Comparison of ENCODE assay signal across 8 cellular contexts in the genomic region with DNA sequence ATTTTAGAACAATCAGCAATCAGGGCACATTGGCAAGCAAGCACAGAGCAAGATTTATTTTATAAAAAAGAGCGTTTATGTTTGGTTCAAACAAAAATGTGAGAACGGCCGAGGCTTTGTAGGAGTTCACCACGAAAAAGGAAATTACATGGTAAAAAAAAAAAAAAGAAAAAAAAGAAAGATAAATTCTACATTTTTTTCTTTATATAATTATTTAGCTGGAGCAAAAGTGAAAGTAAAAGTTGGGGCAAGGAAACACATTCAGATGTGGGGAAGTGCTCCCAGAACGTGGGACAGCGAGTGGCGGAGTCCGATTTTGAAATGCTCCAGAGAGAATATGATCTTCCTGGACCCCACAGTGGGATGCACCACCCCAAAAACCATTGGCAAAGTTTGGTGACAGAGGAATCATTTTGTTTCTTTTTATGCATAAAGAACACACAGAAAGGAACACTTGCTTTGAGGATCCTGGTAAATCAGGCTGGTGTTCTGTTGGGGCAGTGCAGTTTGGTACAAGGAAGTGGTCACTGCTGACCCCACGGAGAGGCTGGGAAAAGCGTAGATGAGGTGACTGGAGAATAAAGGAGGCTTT. TPM values are rescaled to one million over a fixed set of nuclear protein-coding genes. Genes with fewer than 3 reads are reported as not detected.
DNase-seq lines count a peak whose midpoint lies in the region; ATAC-seq, FAIRE-seq and TF ChIP-seq lines count a peak whose summit lies in the region.

No MANE protein-coding gene starts in this region.

- H3K4me1 Mint-ChIP-seq in natural killer cell treated with Interleukin-12 subunit alpha and Interleukin-12 subunit beta and Interleukin-15 and Interleukin-18, amount 100 ng/mL, for 72 hours (ENCODE audit: low read depth in 2 of 2), result peaks cover 21 to 32% of the 10 kb centered on the region in 2 donors

- no peak for TF ChIP-seq EP300 in H1 (IDR thresholded peaks at IDR 0.05; ENCODE audit: borderline replicate concordance in 1 of 2, low read depth in 2 of 2, low read length in 2 of 2)

- H3K36me3 Mint-ChIP-seq in natural killer cell treated with Interleukin-12 subunit alpha and Interleukin-12 subunit beta and Interleukin-15 and Interleukin-18, amount 100 ng/mL, for 72 hours, result no peaks in the 10 kb centered on the region

- peak overlapping the region; percentile 92 to 96 for H3K27ac Mint-ChIP-seq in natural killer cell treated with Interleukin-12 subunit alpha and Interleukin-12 subunit beta and Interleukin-15 and Interleukin-18, amount 100 ng/mL, for 72 hours

- POLR2A ChIA-PET in PC-3 (lab: Charles Lee; ENCODE audit: unreplicated experiment), result interaction anchor here (0.6 to 0.7 kb wide), 5 partner anchors 16 to 142 kb away, joined by 3 to 15 read pairs (median 10); no protein-coding TSS in a partner anchor
- POLR2A ChIA-PET in H1 (lab: Charles Lee; ENCODE audit: partially characterized antibody), result interaction anchor here (0.7 to 4.0 kb wide), 9 partner anchors 11 to 168 kb away, joined by 3 to 16 read pairs (median 4); a partner anchor contains a TSS

- H3K9me2 ChIP-seq in PC-3 (replicated peaks; ENCODE audit: low read length), result no peaks in the 10 kb centered on the region

- TF ChIP-seq CTCF in PC-3 (conservative IDR thresholded peaks at IDR 0.05; ENCODE audit: low read depth, low read length) (no peak), H1 (IDR thresholded peaks at IDR 0.05; ENCODE audit: control extremely low read depth in 1 of 3, insufficient read depth in 1 of 3, low read depth in 1 of 3, low read length in 3 of 3) (no peak)

- CTCF ChIA-PET in PC-3 (lab: Charles Lee), result interaction anchor here (0.6 kb wide), 1 partner anchor 16 kb away, joined by 5 read pairs; no protein-coding TSS in a partner anchor
- CTCF ChIA-PET in H1 (lab: Charles Lee; ENCODE audit: partially characterized antibody), result interaction anchor here (0.6 to 1.2 kb wide), 3 partner anchors 141 to 435 kb away, joined by 3 read pairs; no protein-coding TSS in a partner anchor

- H3K9me3 ChIP-seq in PC-3 (ENCODE audit: low read length), result no peaks in the 10 kb centered on the region
- H3K9me3 ChIP-seq in H1 (ENCODE audit: insufficient read depth in 2 of 2, low read depth in 1 of 2, low read length in 1 of 2), result no peaks in the 10 kb centered on the region

- H2AK5ac ChIP-seq in H1 (ENCODE audit: low read depth, low read length), result peak overlapping the region; percentile 60; the same call in 1 of the 2 replicates

- intact Hi-C loops in PC-3 (cut with micrococcal nuclease), result loop anchor here (2.0 kb wide), 1 partner anchor 15 kb away; no protein-coding TSS in a partner anchor

- no peaks in the 10 kb centered on the region for H4K20me1 ChIP-seq in PC-3 (ENCODE audit: low read length)
- H4K20me1 ChIP-seq in H1 (replicated peaks in 1 of 2; ENCODE audit: control insufficient read depth in 1 of 2, insufficient read depth in 2 of 2, low read length in 2 of 2), result no peaks in the 10 kb centered on the region

- H3K27ac ChIP-seq in PC-3 (ENCODE audit: low read length) (peak overlapping the region; percentile 86), H1 (ENCODE audit: low read depth, low read length) (peak overlapping the region; percentile 68; the same call in 1 of the 2 replicates)

- H3K4me3 ChIP-seq in PC-3 (ENCODE audit: low read length) (peak overlapping the region; percentile 88), H1 (ENCODE audit: extremely low read depth in 1 of 4, insufficient read depth in 2 of 4, low read depth in 3 of 4, low read length in 4 of 4) (peak overlapping the region; percentile 32 to 62 (median 44))

- 0 out of 2 replicates have a peak overlapping the region, but pooled peaks have one; percentile 36 for H2BK15ac ChIP-seq in H1 (ENCODE audit: low read length)

- FAIRE-seq in H1 (lab: Jason Lieb, UNC), result no peak

- H3K4me2 ChIP-seq in PC-3 (ENCODE audit: low read length) (peak overlapping the region; percentile 85), H1 (ENCODE audit: insufficient read depth in 1 of 2, low read depth in 2 of 2, low read length in 2 of 2) (peak overlapping the region; percentile 73 to 88)

- no peak overlapping the region for H3K56ac ChIP-seq in H1 (replicated peaks; ENCODE audit: insufficient read length, low read depth, low read length)

- H3K79me2 ChIP-seq in PC-3 (ENCODE audit: low read length) (peaks cover 35% of the 10 kb centered on the region), H1 (ENCODE audit: control insufficient read depth in 1 of 2, insufficient read depth in 2 of 2, low read length in 2 of 2) (peaks cover 0 to 19% of the 10 kb centered on the region in 2 experiments; a peak in 2 of 4 replicates)

- peak overlapping the region; percentile 64 for H3K18ac ChIP-seq in H1 (ENCODE audit: extremely low read depth, low read length)

- H2BK5ac ChIP-seq in H1 (ENCODE audit: low read depth, low read length), result peak overlapping the region; percentile 94

- H3K9me3 Mint-ChIP-seq in natural killer cell treated with Interleukin-12 subunit alpha and Interleukin-12 subunit beta and Interleukin-15 and Interleukin-18, amount 100 ng/mL, for 72 hours, result no peaks in the 10 kb centered on the region

- H4K8ac ChIP-seq in H1 (ENCODE audit: extremely low read depth, insufficient read depth, low read length), result peak overlapping the region; percentile 91; the same call in 1 of the 2 replicates

- H3K4me3 Mint-ChIP-seq in natural killer cell treated with Interleukin-12 subunit alpha and Interleukin-12 subunit beta and Interleukin-15 and Interleukin-18, amount 100 ng/mL, for 72 hours, result peak overlapping the region; percentile 99

- peak overlapping the region; percentile 87 for H3K4ac ChIP-seq in H1 (replicated peaks; ENCODE audit: insufficient read length, low read depth, low read length)

- 94% methylated on average over 10 of the region's 10 CpGs; no CpG with 5 or more reads in 1 of the 2 experiments for WGBS in H1 (ENCODE audit: extremely low coverage in 1 of 2, insufficient coverage in 1 of 2, insufficient read length in 1 of 2, insufficient replicate concordance in 2 of 2, low coverage in 1 of 2, low lambda C conversion rate in 2 of 2, missing lambda C conversion rate in 1 of 2), 2 experiments

- H3K36me3 ChIP-seq in PC-3 (ENCODE audit: low read depth, low read length), result no peaks in the 10 kb centered on the region
- H3K36me3 ChIP-seq in H1 (ENCODE audit: control insufficient read depth in 2 of 4, insufficient read depth in 4 of 4, low read length in 3 of 4), result peaks cover 0 to 10% (median 0%) of the 10 kb centered on the region in 4 experiments; a peak in 1 of 8 replicates

- H2AFZ ChIP-seq in PC-3 (ENCODE audit: low read length), result peak overlapping the region; percentile 83
- H2AFZ ChIP-seq in H1 (ENCODE audit: low read length), result no peak overlapping the region; the same call in 1 of the 2 replicates

- H4K5ac ChIP-seq in H1 (ENCODE audit: insufficient read length, low read depth, low read length), result peak overlapping the region; percentile 7

- TF ChIP-seq RAD21 in H1 (IDR thresholded peaks at IDR 0.05 in 1 of 2, conservative IDR thresholded peaks at IDR 0.05 in 1 of 2; ENCODE audit: low read depth in 2 of 2, low read length in 2 of 2), result no peak

- no peaks in the 10 kb centered on the region for H3K27me3 ChIP-seq in PC-3 (ENCODE audit: low read length)
- H3K27me3 ChIP-seq in H1 (replicated peaks in 1 of 4; ENCODE audit: control insufficient read depth in 3 of 4, extremely low read depth in 1 of 4, insufficient read depth in 3 of 4, low read length in 3 of 4), result no peaks in the 10 kb centered on the region; a peak in 1 of 7 replicates

- H4K91ac ChIP-seq in H1 (replicated peaks; ENCODE audit: insufficient read length, low read length), result peak overlapping the region; percentile 83

- DNase-seq in GM03348 (ENCODE audit: low spot score) (peak; percentile 54), PC-3 (peak; percentile 25), H1 (ENCODE audit: low read depth in 1 of 2, low spot score in 2 of 2) (no peak), retina (no peak), T1000 (lab: John Stamatoyannopoulos, UW) (no peak), inferior parietal cortex (ENCODE audit: extremely low spot score) (no peak)
- no peak for DNase-seq in natural killer cell treated with Interleukin-12 subunit alpha and Interleukin-12 subunit beta and Interleukin-15 and Interleukin-18, amount 100 ng/mL, for 72 hours (ENCODE audit: low spot score)
- no peak for DNase-seq in activated CD4-positive, CD25-positive, alpha-beta regulatory T cell treated with anti-CD3 and anti-CD28 coated beads, Interleukin-2, amount 50 U/mL, for 72 hours

- H3K9ac ChIP-seq in PC-3 (ENCODE audit: low read length), result peak overlapping the region; percentile 89
- H3K9ac ChIP-seq in H1 (replicated peaks in 1 of 4; ENCODE audit: extremely low read depth in 1 of 4, low read depth in 3 of 4, low read length in 3 of 4), result peak overlapping the region in 3 of 4 experiments; percentile 26 to 90 (median 57); a peak in 5 of 7 replicates

- no peaks in the 10 kb centered on the region for H3F3A ChIP-seq in PC-3 (ENCODE audit: low read length, unreplicated experiment)

- no TSS peak for BruUV-seq in PC-3 (replicated peaks; lab: Mats Ljungman, UMichigan)

- peaks cover 4% of the 10 kb centered on the region; the same call in 1 of the 2 replicates for H3K23me2 ChIP-seq in H1 (ENCODE audit: low read depth, low read length)

- peak; percentile 69 for ATAC-seq in PC-3
- peak; percentile 48 to 83 for ATAC-seq in natural killer cell treated with Interleukin-12 subunit alpha and Interleukin-12 subunit beta and Interleukin-15 and Interleukin-18, amount 100 ng/mL, for 72 hours

- no peak overlapping the region for H2BK20ac ChIP-seq in H1 (ENCODE audit: low read length)

- peaks cover 4% of the 10 kb centered on the region; the same call in 1 of the 2 replicates for H3K79me1 ChIP-seq in H1 (ENCODE audit: low read depth, low read length)

- no peaks in the 10 kb centered on the region for H3K27me3 Mint-ChIP-seq in natural killer cell treated with Interleukin-12 subunit alpha and Interleukin-12 subunit beta and Interleukin-15 and Interleukin-18, amount 100 ng/mL, for 72 hours

- peak overlapping the region; percentile 36 for H2BK120ac ChIP-seq in H1 (replicated peaks; ENCODE audit: low read depth, low read length)

- no peak overlapping the region for H3K14ac ChIP-seq in H1 (ENCODE audit: insufficient read length)

- H2BK12ac ChIP-seq in H1 (ENCODE audit: low read depth, low read length), result peak overlapping the region; percentile 97

- H3K4me1 ChIP-seq in PC-3 (ENCODE audit: insufficient read depth, low read length), result peaks cover 13% of the 10 kb centered on the region
- peaks cover 0 to 8% (median 2%) of the 10 kb centered on the region in 4 experiments; a peak in 2 of 7 replicates for H3K4me1 ChIP-seq in H1 (replicated peaks in 1 of 4; ENCODE audit: control insufficient read depth in 3 of 4, insufficient read depth in 4 of 4, low read length in 3 of 4)

- no peak for TF ChIP-seq POLR2A in H1 (IDR thresholded peaks at IDR 0.05; ENCODE audit: control extremely low read depth in 1 of 2, low read depth in 2 of 2, low read length in 2 of 2)

- H3K23ac ChIP-seq in H1 (ENCODE audit: insufficient read length), result no peak overlapping the region

RNA-seq across cellular contexts. Expression of a gene that starts 16.3 kb away (rescaled TPM):
- total RNA-seq in PC-3 (2014; rRNA removed), result 288 and 386 TPM in 2 replicates
- 267 and 271 TPM in 2 replicates for total RNA-seq in H1 (2021; fragmentation: NEBNext Ultra II Directional; extraction: Animal tissue kit (Norgen Biotek cat#: 25700))
- 152 and 251 TPM in 2 replicates for polyA plus RNA-seq in H1 (2011; rRNA removed)
- 304 TPM for polyA plus RNA-seq in H1 (2011; cell fraction: cytosol; rRNA removed)
- 123 TPM for polyA plus RNA-seq in H1 (2011; cell fraction: nucleus; rRNA removed)
- polyA plus RNA-seq in H1 (2012, experiment 1 of 2), result 327 to 385 TPM (median 339 TPM) in 4 replicates
- 102 TPM for polyA plus RNA-seq in H1 (2012, experiment 2 of 2)
- 472 TPM for polyA plus RNA-seq in H1 (2013, experiment 1 of 2)
- 490 TPM for polyA plus RNA-seq in H1 (2013, experiment 2 of 2)
- polyA minus RNA-seq in H1 (2011; rRNA and poly(A)+ RNA removed), result 126 and 191 TPM in 2 replicates
- polyA minus RNA-seq in H1 (2011; cell fraction: cytosol; rRNA and poly(A)+ RNA removed), result 69.6 TPM
- polyA minus RNA-seq in H1 (2011; cell fraction: nucleus; rRNA and poly(A)+ RNA removed), result 53.1 TPM
- total RNA-seq in natural killer cell treated with Interleukin-12 subunit alpha and Interleukin-12 subunit beta and Interleukin-15 and Interleukin-18, amount 100 ng/mL, for 72 hours, result 100 to 1,000 TPM; 123 to 142 TPM

Comparison
In these comparisons a context has a peak if more than half of its experiments do, and no peak if none do; other contexts are left out.
1. DNase-seq: peak in GM03348 (single experiment) and PC-3 (single experiment); none in H1 (0 of 2), natural killer cell treated with Interleukin-12 subunit alpha and Interleukin-12 subunit beta and Interleukin-15 and Interleukin-18, amount 100 ng/mL, for 72 hours (single experiment), retina (single experiment), T1000 (single experiment), inferior parietal cortex (single experiment) and activated CD4-positive, CD25-positive, alpha-beta regulatory T cell treated with anti-CD3 and anti-CD28 coated beads, Interleukin-2, amount 50 U/mL, for 72 hours (single experiment).